8 cellular contexts compared by ENCODE assay signal in genomic region chr11:18720086-18720810, GRCh38. TPM values are rescaled to one million over a fixed set of nuclear protein-coding genes. Genes with fewer than 3 reads are reported as not detected.
A peak's percentile ranks its signal among the peaks of the same experiment; 100 is the strongest.
DNase-seq lines count a peak whose midpoint lies in the region; ATAC-seq and TF ChIP-seq lines count a peak whose summit lies in the region.

No MANE protein-coding gene starts in this region.

- peaks cover 8% of the 10 kb centered on the region for H3K27me3 Mint-ChIP-seq in activated CD4-positive, alpha-beta T cell treated with anti-CD3 and anti-CD28 coated beads, Interleukin-2, amount 10 ng/mL, durations not matched to agents 7 days and 5 days
- peaks cover 14% of the 10 kb centered on the region for H3K27me3 Mint-ChIP-seq in activated CD4-positive, alpha-beta memory T cell treated with anti-CD3 and anti-CD28 coated beads, Interleukin-2, amount 10 ng/mL, durations not matched to agents 7 days and 5 days
- peaks cover 5% of the 10 kb centered on the region for H3K27me3 Mint-ChIP-seq in glutamatergic neuron (ENCODE audit: unreplicated experiment)

- H3K36me3 Mint-ChIP-seq in activated CD4-positive, alpha-beta T cell treated with anti-CD3 and anti-CD28 coated beads, Interleukin-2, amount 10 ng/mL, durations not matched to agents 7 days and 5 days (ENCODE audit: low read depth): no peaks in the 10 kb centered on the region
- H3K36me3 Mint-ChIP-seq in activated CD4-positive, alpha-beta memory T cell treated with anti-CD3 and anti-CD28 coated beads, Interleukin-2, amount 10 ng/mL, durations not matched to agents 7 days and 5 days (ENCODE audit: low read depth): no peaks in the 10 kb centered on the region
- H3K36me3 Mint-ChIP-seq in glutamatergic neuron (ENCODE audit: unreplicated experiment): no peaks in the 10 kb centered on the region
- no peaks in the 10 kb centered on the region for H3K36me3 Mint-ChIP-seq in stimulated activated effector memory CD8-positive, alpha-beta T cell treated with anti-CD3 and anti-CD28 coated beads, Interleukin-12 subunit alpha, Interleukin-12 subunit beta, amount 100 ng/mL, for 72 hours

- H3K4me1 Mint-ChIP-seq in activated CD4-positive, alpha-beta T cell treated with anti-CD3 and anti-CD28 coated beads, Interleukin-2, amount 10 ng/mL, durations not matched to agents 7 days and 5 days: peaks cover 3% of the 10 kb centered on the region
- H3K4me1 Mint-ChIP-seq in activated CD4-positive, alpha-beta memory T cell treated with anti-CD3 and anti-CD28 coated beads, Interleukin-2, amount 10 ng/mL, durations not matched to agents 7 days and 5 days: peaks cover 12% of the 10 kb centered on the region
- peaks cover 4% of the 10 kb centered on the region for H3K4me1 Mint-ChIP-seq in glutamatergic neuron (ENCODE audit: low read depth, unreplicated experiment)
- H3K4me1 Mint-ChIP-seq in stimulated activated effector memory CD8-positive, alpha-beta T cell treated with anti-CD3 and anti-CD28 coated beads, Interleukin-12 subunit alpha, Interleukin-12 subunit beta, amount 100 ng/mL, for 72 hours: peaks cover 25% of the 10 kb centered on the region

- CTCF ChIA-PET in activated CD4-positive, alpha-beta T cell treated with anti-CD3 and anti-CD28 coated beads, Interleukin-2, amount 10 ng/mL, durations not matched to agents 7 days and 5 days (lab: Charles Lee): interaction anchor here (1.0 to 2.1 kb wide), 4 partner anchors 11 to 362 kb away, joined by 3 to 10 read pairs (median 6); no protein-coding TSS in a partner anchor
- CTCF ChIA-PET in activated CD4-positive, alpha-beta memory T cell treated with anti-CD3 and anti-CD28 coated beads, Interleukin-2, amount 10 ng/mL, durations not matched to agents 7 days and 5 days (lab: Charles Lee): interaction anchor here (0.9 to 4.4 kb wide), 5 partner anchors 7 to 605 kb away, joined by 3 to 45 read pairs (median 10); no protein-coding TSS in a partner anchor

- no peak for TF ChIP-seq CTCF in glutamatergic neuron (IDR thresholded peaks at IDR 0.05; ENCODE audit: partially characterized antibody, unreplicated experiment)

- ATAC-seq in stimulated activated effector memory CD8-positive, alpha-beta T cell treated with anti-CD3 and anti-CD28 coated beads, Interleukin-12 subunit alpha, Interleukin-12 subunit beta, amount 100 ng/mL, for 72 hours: no peak
- ATAC-seq in GM18907 (IDR thresholded peaks at IDR 0.05; ENCODE audit: unreplicated experiment) (no peak), GM18520 (IDR thresholded peaks at IDR 0.05; ENCODE audit: unreplicated experiment) (no peak)

- H3K9me3 Mint-ChIP-seq in activated CD4-positive, alpha-beta T cell treated with anti-CD3 and anti-CD28 coated beads, Interleukin-2, amount 10 ng/mL, durations not matched to agents 7 days and 5 days: no peaks in the 10 kb centered on the region
- H3K9me3 Mint-ChIP-seq in activated CD4-positive, alpha-beta memory T cell treated with anti-CD3 and anti-CD28 coated beads, Interleukin-2, amount 10 ng/mL, durations not matched to agents 7 days and 5 days: no peaks in the 10 kb centered on the region
- peaks cover 2% of the 10 kb centered on the region for H3K9me3 Mint-ChIP-seq in glutamatergic neuron (ENCODE audit: unreplicated experiment)
- no peaks in the 10 kb centered on the region for H3K9me3 Mint-ChIP-seq in stimulated activated effector memory CD8-positive, alpha-beta T cell treated with anti-CD3 and anti-CD28 coated beads, Interleukin-12 subunit alpha, Interleukin-12 subunit beta, amount 100 ng/mL, for 72 hours

- POLR2A ChIA-PET in activated CD4-positive, alpha-beta T cell treated with anti-CD3 and anti-CD28 coated beads, Interleukin-2, amount 10 ng/mL, durations not matched to agents 7 days and 5 days (lab: Charles Lee): no interaction called here
- POLR2A ChIA-PET in activated CD4-positive, alpha-beta memory T cell treated with anti-CD3 and anti-CD28 coated beads, Interleukin-2, amount 10 ng/mL, durations not matched to agents 7 days and 5 days (lab: Charles Lee): interaction anchor here (0.6 to 3.0 kb wide), 4 partner anchors 22 to 139 kb away, joined by 3 to 10 read pairs (median 4); partner anchors contain the start of genes SPTY2D1 and TMEM86A

- peak overlapping the region; percentile 33 for H3K4me3 Mint-ChIP-seq in activated CD4-positive, alpha-beta T cell treated with anti-CD3 and anti-CD28 coated beads, Interleukin-2, amount 10 ng/mL, durations not matched to agents 7 days and 5 days
- H3K4me3 Mint-ChIP-seq in activated CD4-positive, alpha-beta memory T cell treated with anti-CD3 and anti-CD28 coated beads, Interleukin-2, amount 10 ng/mL, durations not matched to agents 7 days and 5 days: peak overlapping the region; percentile 80
- peak overlapping the region; percentile 94 for H3K4me3 Mint-ChIP-seq in glutamatergic neuron (ENCODE audit: unreplicated experiment)
- peak overlapping the region; percentile 89 for H3K4me3 Mint-ChIP-seq in stimulated activated effector memory CD8-positive, alpha-beta T cell treated with anti-CD3 and anti-CD28 coated beads, Interleukin-12 subunit alpha, Interleukin-12 subunit beta, amount 100 ng/mL, for 72 hours

- no peak overlapping the region for H3K27ac Mint-ChIP-seq in activated CD4-positive, alpha-beta T cell treated with anti-CD3 and anti-CD28 coated beads, Interleukin-2, amount 10 ng/mL, durations not matched to agents 7 days and 5 days
- H3K27ac Mint-ChIP-seq in activated CD4-positive, alpha-beta memory T cell treated with anti-CD3 and anti-CD28 coated beads, Interleukin-2, amount 10 ng/mL, durations not matched to agents 7 days and 5 days: no peak overlapping the region
- H3K27ac Mint-ChIP-seq in glutamatergic neuron (ENCODE audit: unreplicated experiment): no peak overlapping the region
- no peak overlapping the region for H3K27ac Mint-ChIP-seq in stimulated activated effector memory CD8-positive, alpha-beta T cell treated with anti-CD3 and anti-CD28 coated beads, Interleukin-12 subunit alpha, Interleukin-12 subunit beta, amount 100 ng/mL, for 72 hours

- no peak for DNase-seq in activated CD4-positive, alpha-beta T cell treated with anti-CD3 and anti-CD28 coated beads, Interleukin-2, amount 10 ng/mL, durations not matched to agents 7 days and 5 days
- DNase-seq in activated CD4-positive, alpha-beta T cell treated with anti-CD3 and anti-CD28 coated beads for 4 hours: no peak
- no peak for DNase-seq in activated CD4-positive, alpha-beta memory T cell treated with anti-CD3 and anti-CD28 coated beads, Interleukin-2, amount 10 ng/mL, durations not matched to agents 7 days and 5 days
- DNase-seq in glutamatergic neuron (no peak), kidney tubule cell (ENCODE audit: low spot score) (no peak)
- no peak for DNase-seq in stimulated activated effector memory CD8-positive, alpha-beta T cell treated with anti-CD3 and anti-CD28 coated beads, Interleukin-12 subunit alpha, Interleukin-12 subunit beta, amount 100 ng/mL, for 72 hours (ENCODE audit: low spot score in 2 of 2)

RNA-seq across cellular contexts. Expression of gene IGSF22, which starts 5.7 kb away (rescaled TPM):
- under 1 TPM in 1 of 2 experiments, not detected in 1; 0.05 TPM for total RNA-seq in activated CD4-positive, alpha-beta T cell treated with anti-CD3 and anti-CD28 coated beads, Interleukin-2, amount 10 ng/mL, durations not matched to agents 7 days and 5 days
- total RNA-seq in activated CD4-positive, alpha-beta memory T cell treated with anti-CD3 and anti-CD28 coated beads, Interleukin-2, amount 10 ng/mL, durations not matched to agents 7 days and 5 days: 1 to 10 TPM in 1 of 2 experiments, under 1 TPM in 1; 0.50 to 2.7 TPM
- 1.1 TPM for total RNA-seq in glutamatergic neuron (ENCODE audit: unreplicated experiment)

RNA-seq across cellular contexts. Expression of gene TMEM86A, which starts 21.7 kb away (rescaled TPM):
- total RNA-seq in activated CD4-positive, alpha-beta T cell treated with anti-CD3 and anti-CD28 coated beads, Interleukin-2, amount 10 ng/mL, durations not matched to agents 7 days and 5 days: under 1 TPM; 0.25 to 0.42 TPM
- total RNA-seq in activated CD4-positive, alpha-beta memory T cell treated with anti-CD3 and anti-CD28 coated beads, Interleukin-2, amount 10 ng/mL, durations not matched to agents 7 days and 5 days: 1 to 10 TPM; 1.8 to 2.4 TPM
- total RNA-seq in glutamatergic neuron (ENCODE audit: unreplicated experiment): 5.4 TPM

Comparison
In these comparisons a context has a peak if more than half of its experiments do, and no peak if none do; other contexts are left out.
1. H3K4me3 Mint-ChIP-seq: peak in every context shown above with its lines; median percentile 94 in glutamatergic neuron; 89 in stimulated activated effector memory CD8-positive, alpha-beta T cell treated with anti-CD3 and anti-CD28 coated beads, Interleukin-12 subunit alpha, Interleukin-12 subunit beta, amount 100 ng/mL, for 72 hours; 80 in activated CD4-positive, alpha-beta memory T cell treated with anti-CD3 and anti-CD28 coated beads, Interleukin-2, amount 10 ng/mL, durations not matched to agents 7 days and 5 days; 33 in activated CD4-positive, alpha-beta T cell treated with anti-CD3 and anti-CD28 coated beads, Interleukin-2, amount 10 ng/mL, durations not matched to agents 7 days and 5 days.